1 cellular context compared by ENCODE assay signal in genomic region chr2:17177094-17177493, GRCh38.
A peak's percentile ranks its signal among the peaks of the same experiment; 100 is the strongest.
TF ChIP-seq lines count a peak whose summit lies in the region.

No MANE protein-coding gene starts in this region.

TF ChIP-seq in K562, 482 proteins besides CTCF, POLR2A, EP300 and RAD21 (continued from another document):
- TF ChIP-seq AFF1 (IDR thresholded peaks at IDR 0.05; ENCODE audit: low read depth in 1 of 2, partially characterized antibody in 2 of 2): no peak
- no peak for TF ChIP-seq MBD1 (CRISPR knock-in tag; IDR thresholded peaks at IDR 0.05)
- TF ChIP-seq NFE2 (IDR thresholded peaks at IDR 0.05; ENCODE audit: low read depth): no peak
- TF ChIP-seq MAFK (IDR thresholded peaks at IDR 0.05; ENCODE audit: low read length): peak; percentile 56
- no peak for TF ChIP-seq ZNF584 (CRISPR knock-in tag; IDR thresholded peaks at IDR 0.05; ENCODE audit: low read depth)
- no peak for TF ChIP-seq ZSCAN32 (CRISPR knock-in tag; IDR thresholded peaks at IDR 0.05)
- TF ChIP-seq USF1 (CRISPR knock-in tag; IDR thresholded peaks at IDR 0.05): no peak
- peak; percentile 56 for TF ChIP-seq MAFG (tag; conservative IDR thresholded peaks at IDR 0.05)
- TF ChIP-seq IRF1 (CRISPR knock-in tag; IDR thresholded peaks at IDR 0.05; ENCODE audit: borderline replicate concordance): no peak
- no peak for TF ChIP-seq HNRNPLL (IDR thresholded peaks at IDR 0.05; ENCODE audit: low read depth, low read length, poor library complexity, severe bottlenecking)
- TF ChIP-seq SAFB (IDR thresholded peaks at IDR 0.05; ENCODE audit: borderline replicate concordance, low read depth, low read length): no peak
- no peak for TF ChIP-seq HNRNPL (IDR thresholded peaks at IDR 0.05; ENCODE audit: low read depth, low read length)
- TF ChIP-seq NCOA2 (IDR thresholded peaks at IDR 0.05; ENCODE audit: partially characterized antibody in 2 of 2): no peak
- no peak for TF ChIP-seq FUS (optimal IDR thresholded peaks at IDR 0.05; ENCODE audit: low read depth, low read length)
- TF ChIP-seq CHD1 (IDR thresholded peaks at IDR 0.05; ENCODE audit: low read length): no peak
- no peak for TF ChIP-seq LARP7 (IDR thresholded peaks at IDR 0.05)
- TF ChIP-seq ELF1 (tag; IDR thresholded peaks at IDR 0.05): no peak
- no peak for TF ChIP-seq GATAD2B (IDR thresholded peaks at IDR 0.05; ENCODE audit: borderline replicate concordance)
- no peak for TF ChIP-seq FOXK2 (conservative IDR thresholded peaks at IDR 0.05 in 1 of 2, IDR thresholded peaks at IDR 0.05 in 1 of 2; ENCODE audit: low read depth in 2 of 2)
- TF ChIP-seq THRA (IDR thresholded peaks at IDR 0.05): no peak
